8 cellular contexts compared by ENCODE assay signal in genomic region chr7:99036531-99037175, GRCh38.
DNase-seq lines count a peak whose midpoint lies in the region; ATAC-seq and TF ChIP-seq lines count a peak whose summit lies in the region.

No MANE protein-coding gene starts in this region.

- in situ Hi-C loops in IMR-90 (cut with MboI; ENCODE audit: low sequenced_read_pairs): no loop called here

- POLR2A ChIA-PET in IMR-90 (lab: Charles Lee; ENCODE audit: unreplicated experiment): no interaction called here

- peak overlapping the region; percentile 98 for H3K27ac ChIP-seq in BLaER1
- no peak overlapping the region for H3K27ac ChIP-seq in IMR-90 (ENCODE audit: insufficient read depth, low read length)
- H3K27ac ChIP-seq in lower lobe of right lung: no peak overlapping the region

- H3K4me3 ChIP-seq in BLaER1 (peak overlapping the region; percentile 73), IMR-90 (ENCODE audit: insufficient read depth, low read depth, low read length) (no peak overlapping the region), cardiac fibroblast (replicated peaks in 1 of 2; ENCODE audit: low read depth in 2 of 2, low read length in 2 of 2) (no peak overlapping the region), lower lobe of right lung (no peak overlapping the region)

- no peak overlapping the region for H2AFZ ChIP-seq in IMR-90 (replicated peaks; ENCODE audit: low read length, poor library complexity)

- WGBS in IMR-90 (ENCODE audit: extremely low coverage in 2 of 2, insufficient read length in 1 of 2), 2 experiments: 60% methylated on average over 1 of the region's 12 CpGs; no CpG with 5 or more reads in 1 of the 2 experiments

- no peak overlapping the region for H3K56ac ChIP-seq in IMR-90 (ENCODE audit: extremely low read depth, insufficient read depth, low read length)

- ATAC-seq in IMR-90 (ENCODE audit: low read depth) (peak; percentile 19; the same call in 1 of the 2 replicates), lower lobe of right lung (no peak), GM21737 (IDR thresholded peaks at IDR 0.05; ENCODE audit: unreplicated experiment) (no peak), HG02981 (IDR thresholded peaks at IDR 0.05; ENCODE audit: unreplicated experiment) (no peak)

- no peak overlapping the region for H2BK20ac ChIP-seq in IMR-90 (ENCODE audit: low read depth, low read length)

- peaks cover 6 to 48% of the 10 kb centered on the region in 2 experiments for H3K79me1 ChIP-seq in IMR-90 (ENCODE audit: low read depth in 1 of 2, low read length in 2 of 2)

- TF ChIP-seq CTCF in IMR-90 (conservative IDR thresholded peaks at IDR 0.05; ENCODE audit: low read depth, low read length) (peak; percentile 32), cardiac fibroblast (IDR thresholded peaks at IDR 0.05; ENCODE audit: low read depth, low read length) (peak; percentile 42), lower lobe of right lung (IDR thresholded peaks at IDR 0.05) (peak; percentile 22)

- no peaks in the 10 kb centered on the region for H3K27me3 ChIP-seq in BLaER1
- H3K27me3 ChIP-seq in IMR-90 (ENCODE audit: control insufficient read depth, insufficient read depth, low read length): no peaks in the 10 kb centered on the region
- H3K27me3 ChIP-seq in lower lobe of right lung (ENCODE audit: low read depth): no peaks in the 10 kb centered on the region

- H3K36me3 ChIP-seq in BLaER1 (peaks cover 83% of the 10 kb centered on the region), IMR-90 (ENCODE audit: control insufficient read depth, insufficient read depth, low read length) (peaks cover 82% of the 10 kb centered on the region), lower lobe of right lung (peaks cover 100% of the 10 kb centered on the region)

- H2BK120ac ChIP-seq in IMR-90 (ENCODE audit: low read depth, low read length): no peak overlapping the region

- no peak overlapping the region for H3K14ac ChIP-seq in IMR-90 (replicated peaks; ENCODE audit: low read depth, low read length)

- H3K4me2 ChIP-seq in BLaER1 (peak overlapping the region; percentile 97), IMR-90 (ENCODE audit: low read depth, low read length) (no peak overlapping the region)

- dilution Hi-C loops in IMR-90 (cut with HindIII; ENCODE audit: low sequenced_read_pairs, unreplicated experiment): no loop called here

- CTCF ChIA-PET in IMR-90 (lab: Yijun Ruan, JAX): interaction anchor here (0.6 to 1.0 kb wide), 2 partner anchors 12 to 51 kb away, joined by 3 to 5 read pairs; no protein-coding TSS in a partner anchor

- peaks cover under 1% of the 10 kb centered on the region; the same call in 1 of the 2 replicates for H3K9me1 ChIP-seq in IMR-90 (ENCODE audit: insufficient read depth, low read length)

- H3K23ac ChIP-seq in IMR-90 (ENCODE audit: low read depth, low read length): no peak overlapping the region

- DNase-seq in IMR-90 (peak; percentile 65), cardiac fibroblast (ENCODE audit: low read depth in 2 of 2) (peak; percentile 37 to 56), lower lobe of right lung (no peak), ureter (ENCODE audit: low spot score) (no peak)
- DNase-seq in activated effector memory CD4-positive, alpha-beta T cell treated with anti-CD3 and anti-CD28 coated beads, Interleukin-2, amount 50 U/mL, for 16 hours: no peak

- H4K8ac ChIP-seq in IMR-90 (ENCODE audit: low read depth in 2 of 2, low read length in 2 of 2): no peak overlapping the region

- intact Hi-C loops in IMR-90 (cut with micrococcal nuclease) (no loop called here), lower lobe of right lung (cut with DNase I) (no loop called here)

- no peaks in the 10 kb centered on the region for H3K9me3 ChIP-seq in BLaER1
- no peaks in the 10 kb centered on the region for H3K9me3 ChIP-seq in IMR-90 (ENCODE audit: control insufficient read depth, insufficient read depth, low read length)
- no peaks in the 10 kb centered on the region for H3K9me3 ChIP-seq in lower lobe of right lung

- no peak overlapping the region for H2BK5ac ChIP-seq in IMR-90 (ENCODE audit: low read depth, low read length, poor library complexity, severe bottlenecking)

- H4K5ac ChIP-seq in IMR-90 (ENCODE audit: low read depth, low read length): no peak overlapping the region

- H3K18ac ChIP-seq in IMR-90 (ENCODE audit: low read depth, low read length): no peak overlapping the region

- no TSS peak for BruUV-seq in IMR-90 (replicated peaks; lab: Mats Ljungman, UMichigan)

- H4K91ac ChIP-seq in IMR-90 (ENCODE audit: insufficient read depth, low read depth, low read length): no peak overlapping the region

- TF ChIP-seq POLR2A in IMR-90 (IDR thresholded peaks at IDR 0.05; ENCODE audit: low read depth, low read length): no peak

- H2AK9ac ChIP-seq in IMR-90 (replicated peaks; ENCODE audit: low read depth, low read length, poor library complexity): no peak overlapping the region

- H2BK15ac ChIP-seq in IMR-90 (ENCODE audit: low read depth, low read length): no peak overlapping the region

- no peak overlapping the region for H3K4ac ChIP-seq in IMR-90 (ENCODE audit: low read depth, low read length)

- H3K4me1 ChIP-seq in BLaER1: peaks cover 96% of the 10 kb centered on the region
- H3K4me1 ChIP-seq in IMR-90 (ENCODE audit: control insufficient read depth, insufficient read depth, low read length): peaks cover 5% of the 10 kb centered on the region
- peaks cover 7% of the 10 kb centered on the region for H3K4me1 ChIP-seq in lower lobe of right lung

- H4K20me1 ChIP-seq in BLaER1 (no peaks in the 10 kb centered on the region; the same call in 1 of the 2 replicates), IMR-90 (ENCODE audit: insufficient read depth, low read length) (peaks cover 21% of the 10 kb centered on the region)

- no peak for TF ChIP-seq RAD21 in IMR-90 (IDR thresholded peaks at IDR 0.05; ENCODE audit: low read length)

- H3K9ac ChIP-seq in BLaER1 (peak overlapping the region; percentile 87), IMR-90 (ENCODE audit: low read depth, low read length) (no peak overlapping the region)

- no peak overlapping the region for H2AK5ac ChIP-seq in IMR-90 (ENCODE audit: low read depth, low read length)

TF ChIP-seq in IMR-90, 13 proteins besides CTCF, POLR2A, EP300 and RAD21:
- TF ChIP-seq MXI1 (IDR thresholded peaks at IDR 0.05; ENCODE audit: borderline replicate concordance, low read depth, low read length): no peak
- TF ChIP-seq NFE2L2 (IDR thresholded peaks at IDR 0.05; ENCODE audit: low read depth, low read length): no peak
- TF ChIP-seq MAFK (IDR thresholded peaks at IDR 0.05; ENCODE audit: low read depth, low read length): no peak
- TF ChIP-seq BHLHE40 (IDR thresholded peaks at IDR 0.05; ENCODE audit: low read depth, low read length): no peak
- no peak for TF ChIP-seq FOS (IDR thresholded peaks at IDR 0.05; ENCODE audit: low read depth, low read length)
- TF ChIP-seq CEBPB (IDR thresholded peaks at IDR 0.05; ENCODE audit: low read depth, low read length): no peak
- no peak for TF ChIP-seq RCOR1 (IDR thresholded peaks at IDR 0.05; ENCODE audit: insufficient replicate concordance, low read length)
- TF ChIP-seq MAZ (IDR thresholded peaks at IDR 0.05; ENCODE audit: borderline replicate concordance, low read depth, low read length): no peak
- no peak for TF ChIP-seq SMC3 (IDR thresholded peaks at IDR 0.05; ENCODE audit: low read depth, low read length)
- TF ChIP-seq, protein P1, sequence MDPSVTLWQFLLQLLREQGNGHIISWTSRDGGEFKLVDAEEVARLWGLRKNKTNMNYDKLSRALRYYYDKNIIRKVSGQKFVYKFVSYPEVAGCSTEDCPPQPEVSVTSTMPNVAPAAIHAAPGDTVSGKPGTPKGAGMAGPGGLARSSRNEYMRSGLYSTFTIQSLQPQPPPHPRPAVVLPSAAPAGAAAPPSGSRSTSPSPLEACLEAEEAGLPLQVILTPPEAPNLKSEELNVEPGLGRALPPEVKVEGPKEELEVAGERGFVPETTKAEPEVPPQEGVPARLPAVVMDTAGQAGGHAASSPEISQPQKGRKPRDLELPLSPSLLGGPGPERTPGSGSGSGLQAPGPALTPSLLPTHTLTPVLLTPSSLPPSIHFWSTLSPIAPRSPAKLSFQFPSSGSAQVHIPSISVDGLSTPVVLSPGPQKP (IDR thresholded peaks at IDR 0.05; ENCODE audit: borderline replicate concordance, low read depth, low read length): no peak
- TF ChIP-seq CHD1 (IDR thresholded peaks at IDR 0.05; ENCODE audit: low read depth, low read length): no peak
- no peak for TF ChIP-seq RFX5 (IDR thresholded peaks at IDR 0.05; ENCODE audit: low read depth, low read length)
- TF ChIP-seq, protein P2, sequence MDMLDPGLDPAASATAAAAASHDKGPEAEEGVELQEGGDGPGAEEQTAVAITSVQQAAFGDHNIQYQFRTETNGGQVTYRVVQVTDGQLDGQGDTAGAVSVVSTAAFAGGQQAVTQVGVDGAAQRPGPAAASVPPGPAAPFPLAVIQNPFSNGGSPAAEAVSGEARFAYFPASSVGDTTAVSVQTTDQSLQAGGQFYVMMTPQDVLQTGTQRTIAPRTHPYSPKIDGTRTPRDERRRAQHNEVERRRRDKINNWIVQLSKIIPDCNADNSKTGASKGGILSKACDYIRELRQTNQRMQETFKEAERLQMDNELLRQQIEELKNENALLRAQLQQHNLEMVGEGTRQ (IDR thresholded peaks at IDR 0.05; ENCODE audit: low read depth, low read length): no peak

Comparison
In these comparisons a context has a peak if more than half of its experiments do, and no peak if none do; other contexts are left out.
1. DNase-seq: peak in IMR-90 (single experiment) and cardiac fibroblast (2 of 2); none in lower lobe of right lung (single experiment), activated effector memory CD4-positive, alpha-beta T cell treated with anti-CD3 and anti-CD28 coated beads, Interleukin-2, amount 50 U/mL, for 16 hours (single experiment) and ureter (single experiment).
2. Peak in every context shown above with its lines, with median percentiles within 50 percentile points of each other: CTCF ChIP-seq.